ENCODE assay signal across 1 cellular context in genomic region chr17:28567604-28568003, GRCh38.
A peak's percentile ranks its signal among the peaks of the same experiment; 100 is the strongest.
TF ChIP-seq lines count a peak whose summit lies in the region.

No MANE protein-coding gene starts in this region.

TF ChIP-seq in GM12878, 131 proteins besides CTCF, POLR2A, EP300 and RAD21 (continued from another document):
- peak; percentile 84 for TF ChIP-seq RELB (IDR thresholded peaks at IDR 0.05; ENCODE audit: low read depth)
- no peak for TF ChIP-seq HCFC1 (IDR thresholded peaks at IDR 0.05; ENCODE audit: low read length)
- no peak for TF ChIP-seq POLR2AphosphoS5 (IDR thresholded peaks at IDR 0.05; ENCODE audit: low read length)
- TF ChIP-seq KAT2A (conservative IDR thresholded peaks at IDR 0.05; ENCODE audit: control insufficient read depth, low read depth, low read length): no peak
- no peak for TF ChIP-seq ESRRA (IDR thresholded peaks at IDR 0.05; ENCODE audit: low read length)
- TF ChIP-seq EZH2 (IDR thresholded peaks at IDR 0.05; ENCODE audit: borderline replicate concordance, control insufficient read depth, low read depth, low read length): no peak
- no peak for TF ChIP-seq HDGF (IDR thresholded peaks at IDR 0.05)
- TF ChIP-seq ATF3 (IDR thresholded peaks at IDR 0.05; ENCODE audit: borderline replicate concordance, extremely low read depth, low read depth, low read length): no peak
- TF ChIP-seq CREB1 (IDR thresholded peaks at IDR 0.05; ENCODE audit: low read depth): no peak
- TF ChIP-seq ZBED1 (IDR thresholded peaks at IDR 0.05; ENCODE audit: borderline replicate concordance): no peak
- TF ChIP-seq SMAD5 (IDR thresholded peaks at IDR 0.05; ENCODE audit: low read depth): no peak
- TF ChIP-seq KLF5 (IDR thresholded peaks at IDR 0.05; ENCODE audit: partially characterized antibody): no peak
- TF ChIP-seq CEBPZ (IDR thresholded peaks at IDR 0.05; ENCODE audit: low read depth, low read length): no peak
- TF ChIP-seq CREM (IDR thresholded peaks at IDR 0.05; ENCODE audit: low read depth): 0 out of 2 replicates have a peak, but pooled peaks have one; percentile 17
- no peak for TF ChIP-seq POLR2AphosphoS2 (IDR thresholded peaks at IDR 0.05; ENCODE audit: low read depth, low read length)
- TF ChIP-seq ASH2L (IDR thresholded peaks at IDR 0.05; ENCODE audit: borderline replicate concordance, low read depth): no peak
- no peak for TF ChIP-seq TCF7 (IDR thresholded peaks at IDR 0.05; ENCODE audit: borderline replicate concordance)
- TF ChIP-seq IKZF1 (conservative IDR thresholded peaks at IDR 0.05): peak; percentile 80
- 0 out of 2 replicates have a peak, but pooled peaks have one; percentile 14 for TF ChIP-seq ZNF24 (IDR thresholded peaks at IDR 0.05)
- no peak for TF ChIP-seq USF2 (IDR thresholded peaks at IDR 0.05; ENCODE audit: borderline replicate concordance, low read depth, low read length)
- TF ChIP-seq NBN (IDR thresholded peaks at IDR 0.05): 0 out of 2 replicates have a peak, but pooled peaks have one; percentile 69
- no peak for TF ChIP-seq BCL3 (IDR thresholded peaks at IDR 0.05; ENCODE audit: borderline replicate concordance, insufficient read depth, low read depth, low read length, poor library complexity, severe bottlenecking)
- no peak for TF ChIP-seq GATAD2B (conservative IDR thresholded peaks at IDR 0.05; ENCODE audit: low read depth)
- no peak for TF ChIP-seq CHD1 (IDR thresholded peaks at IDR 0.05; ENCODE audit: low read depth, low read length)
- no peak for TF ChIP-seq ZBTB40 (IDR thresholded peaks at IDR 0.05; ENCODE audit: borderline replicate concordance)
- TF ChIP-seq CBX3 (IDR thresholded peaks at IDR 0.05; ENCODE audit: borderline replicate concordance, low read depth): no peak
- 0 out of 2 replicates have a peak, but pooled peaks have one; percentile 56 for TF ChIP-seq SMARCA5 (IDR thresholded peaks at IDR 0.05)
- TF ChIP-seq STAT3 (IDR thresholded peaks at IDR 0.05; ENCODE audit: low read depth, low read length): 0 out of 2 replicates have a peak, but pooled peaks have one; percentile 28
- no peak for TF ChIP-seq E2F4 (IDR thresholded peaks at IDR 0.05; ENCODE audit: low read depth, low read length)
- no peak for TF ChIP-seq MEF2B (IDR thresholded peaks at IDR 0.05; ENCODE audit: partially characterized antibody, poor library complexity, severe bottlenecking)
- no peak for TF ChIP-seq ZBTB33 (IDR thresholded peaks at IDR 0.05)
- no peak for TF ChIP-seq ATF7 (IDR thresholded peaks at IDR 0.05; ENCODE audit: low read depth)
- TF ChIP-seq POU2F2 (IDR thresholded peaks at IDR 0.05; ENCODE audit: borderline replicate concordance, low read depth, low read length): 0 out of 3 replicates have a peak, but pooled peaks have one; percentile 40
- TF ChIP-seq SRF (IDR thresholded peaks at IDR 0.05; ENCODE audit: low read depth in 2 of 2, low read length in 2 of 2): no peak
- no peak for TF ChIP-seq SKIL (IDR thresholded peaks at IDR 0.05; ENCODE audit: low read depth, poor library complexity, severe bottlenecking)
- no peak for TF ChIP-seq ZNF207 (IDR thresholded peaks at IDR 0.05; ENCODE audit: borderline replicate concordance)
- TF ChIP-seq EED (IDR thresholded peaks at IDR 0.05; ENCODE audit: low read depth): peak; percentile 80
- no peak for TF ChIP-seq BCLAF1 (IDR thresholded peaks at IDR 0.05)
- no peak for TF ChIP-seq NR2C2 (IDR thresholded peaks at IDR 0.05; ENCODE audit: borderline replicate concordance, control insufficient read depth, insufficient read length, low read depth)
